Comparison of ENCODE assay signal across 1 cellular context in the genomic region with DNA sequence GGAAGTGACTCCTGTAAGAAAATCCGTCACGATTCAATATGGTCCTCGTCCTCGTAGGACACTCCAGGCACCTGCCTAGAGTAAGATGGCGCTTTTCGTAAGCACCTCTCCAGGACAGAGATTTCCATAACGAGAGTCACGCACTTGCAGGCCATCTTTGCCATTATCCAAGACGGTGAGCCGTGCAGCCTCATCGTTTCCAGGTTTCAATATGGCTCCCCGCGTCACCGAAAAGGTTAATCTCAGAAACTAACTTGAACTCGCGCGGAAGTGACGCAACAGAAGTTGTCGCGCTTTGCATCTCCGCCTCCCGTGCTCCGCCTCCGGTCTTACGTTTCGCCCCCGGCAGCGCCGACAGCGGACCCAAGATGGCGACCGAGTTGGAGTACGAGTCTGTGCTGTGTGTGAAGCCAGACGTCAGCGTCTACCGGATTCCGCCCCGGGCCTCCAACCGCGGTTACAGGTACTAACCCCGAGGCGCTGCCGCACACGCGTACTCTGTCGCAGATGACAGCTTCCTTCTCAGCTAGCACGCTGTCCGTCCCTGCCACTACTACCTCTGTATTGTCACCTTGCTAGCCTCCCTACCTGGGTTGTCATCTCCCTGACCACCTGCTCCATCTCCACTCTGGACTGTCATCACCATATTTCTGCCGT.
TF ChIP-seq lines count a peak whose summit lies in the region.

A gene (plus strand): TSS at position 354 of the 657 bp plus-strand sequence. CDS start 15 bp downstream, at position 369.

TF ChIP-seq in HEK293, 187 proteins besides CTCF, POLR2A, EP300 and RAD21 (continued from another document and continues in another):
- no peak; the same call in 1 of the 2 replicates for TF ChIP-seq ZNF558 (tag by site-specific recombination; IDR thresholded peaks at IDR 0.05)
- no peak for TF ChIP-seq ZNF776 (tag by site-specific recombination; IDR thresholded peaks at IDR 0.05; ENCODE audit: borderline replicate concordance)
- no peak; the same call in 1 of the 2 replicates for TF ChIP-seq RBAK (tag by site-specific recombination; IDR thresholded peaks at IDR 0.05)
- TF ChIP-seq BCL11A (tag by site-specific recombination; IDR thresholded peaks at IDR 0.05; ENCODE audit: low read depth): no peak
- no peak for TF ChIP-seq ZNF221 (tag by site-specific recombination; IDR thresholded peaks at IDR 0.05; ENCODE audit: borderline replicate concordance)
- TF ChIP-seq, protein P1, sequence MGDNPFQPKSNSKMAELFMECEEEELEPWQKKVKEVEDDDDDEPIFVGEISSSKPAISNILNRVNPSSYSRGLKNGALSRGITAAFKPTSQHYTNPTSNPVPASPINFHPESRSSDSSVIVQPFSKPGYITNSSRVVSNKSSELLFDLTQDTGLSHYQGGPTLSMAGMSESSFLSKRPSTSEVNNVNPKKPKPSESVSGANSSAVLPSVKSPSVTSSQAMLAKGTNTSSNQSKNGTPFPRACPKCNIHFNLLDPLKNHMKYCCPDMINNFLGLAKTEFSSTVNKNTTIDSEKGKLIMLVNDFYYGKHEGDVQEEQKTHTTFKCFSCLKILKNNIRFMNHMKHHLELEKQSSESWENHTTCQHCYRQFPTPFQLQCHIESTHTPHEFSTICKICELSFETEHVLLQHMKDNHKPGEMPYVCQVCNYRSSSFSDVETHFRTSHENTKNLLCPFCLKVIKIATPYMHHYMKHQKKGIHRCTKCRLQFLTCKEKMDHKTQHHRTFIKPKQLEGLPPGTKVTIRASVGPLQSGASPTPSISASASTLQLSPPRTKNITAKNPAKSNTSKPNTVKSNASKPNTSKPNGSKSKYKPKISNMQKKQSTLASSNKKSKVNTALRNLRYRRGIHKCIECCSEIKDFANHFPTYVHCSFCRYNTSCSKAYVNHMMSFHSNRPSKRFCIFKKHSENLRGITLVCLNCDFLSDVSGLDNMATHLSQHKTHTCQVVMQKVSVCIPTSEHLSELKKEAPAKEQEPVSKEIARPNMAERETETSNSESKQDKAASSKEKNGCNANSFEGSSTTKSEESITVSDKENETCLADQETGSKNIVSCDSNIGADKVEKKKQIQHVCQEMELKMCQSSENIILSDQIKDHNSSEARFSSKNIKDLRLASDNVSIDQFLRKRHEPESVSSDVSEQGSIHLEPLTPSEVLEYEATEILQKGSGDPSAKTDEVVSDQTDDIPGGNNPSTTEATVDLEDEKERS (tag by site-specific recombination; IDR thresholded peaks at IDR 0.05): no peak
- no peak for TF ChIP-seq ZNF837 (tag by site-specific recombination; IDR thresholded peaks at IDR 0.05)
- no peak for TF ChIP-seq ZNF785 (tag by site-specific recombination; IDR thresholded peaks at IDR 0.05)
- TF ChIP-seq ZNF530 (tag by site-specific recombination; IDR thresholded peaks at IDR 0.05; ENCODE audit: low read depth): no peak
- TF ChIP-seq, protein P2, sequence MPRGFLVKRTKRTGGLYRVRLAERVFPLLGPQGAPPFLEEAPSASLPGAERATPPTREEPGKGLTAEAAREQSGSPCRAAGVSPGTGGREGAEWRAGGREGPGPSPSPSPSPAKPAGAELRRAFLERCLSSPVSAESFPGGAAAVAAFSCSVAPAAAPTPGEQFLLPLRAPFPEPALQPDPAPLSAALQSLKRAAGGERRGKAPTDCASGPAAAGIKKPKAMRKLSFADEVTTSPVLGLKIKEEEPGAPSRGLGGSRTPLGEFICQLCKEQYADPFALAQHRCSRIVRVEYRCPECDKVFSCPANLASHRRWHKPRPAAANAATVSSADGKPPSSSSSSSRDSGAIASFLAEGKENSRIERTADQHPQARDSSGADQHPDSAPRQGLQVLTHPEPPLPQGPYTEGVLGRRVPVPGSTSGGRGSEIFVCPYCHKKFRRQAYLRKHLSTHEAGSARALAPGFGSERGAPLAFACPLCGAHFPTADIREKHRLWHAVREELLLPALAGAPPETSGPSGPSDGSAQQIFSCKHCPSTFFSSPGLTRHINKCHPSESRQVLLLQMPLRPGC (tag by site-specific recombination; IDR thresholded peaks at IDR 0.05): 0 out of 2 replicates have a peak, but pooled peaks have one; percentile 6
- no peak for TF ChIP-seq ZNF658 (tag by site-specific recombination; IDR thresholded peaks at IDR 0.05)
- TF ChIP-seq SETDB1 (IDR thresholded peaks at IDR 0.05; ENCODE audit: insufficient read length, low read length): no peak
- peak; percentile 30; the same call in 1 of the 2 replicates for TF ChIP-seq ZFP37 (tag by site-specific recombination; IDR thresholded peaks at IDR 0.05)
- no peak for TF ChIP-seq ZNF555 (tag by site-specific recombination; conservative IDR thresholded peaks at IDR 0.05)
- peak; percentile 42; the same call in 1 of the 2 replicates for TF ChIP-seq ZBTB8A (tag by site-specific recombination; IDR thresholded peaks at IDR 0.05)
- TF ChIP-seq, protein P3, sequence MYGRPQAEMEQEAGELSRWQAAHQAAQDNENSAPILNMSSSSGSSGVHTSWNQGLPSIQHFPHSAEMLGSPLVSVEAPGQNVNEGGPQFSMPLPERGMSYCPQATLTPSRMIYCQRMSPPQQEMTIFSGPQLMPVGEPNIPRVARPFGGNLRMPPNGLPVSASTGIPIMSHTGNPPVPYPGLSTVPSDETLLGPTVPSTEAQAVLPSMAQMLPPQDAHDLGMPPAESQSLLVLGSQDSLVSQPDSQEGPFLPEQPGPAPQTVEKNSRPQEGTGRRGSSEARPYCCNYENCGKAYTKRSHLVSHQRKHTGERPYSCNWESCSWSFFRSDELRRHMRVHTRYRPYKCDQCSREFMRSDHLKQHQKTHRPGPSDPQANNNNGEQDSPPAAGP (tag by site-specific recombination; IDR thresholded peaks at IDR 0.05): no peak; the same call in 1 of the 2 replicates
- no peak for TF ChIP-seq ZNF23 (tag by site-specific recombination; IDR thresholded peaks at IDR 0.05; ENCODE audit: borderline replicate concordance)
- TF ChIP-seq, protein P4, sequence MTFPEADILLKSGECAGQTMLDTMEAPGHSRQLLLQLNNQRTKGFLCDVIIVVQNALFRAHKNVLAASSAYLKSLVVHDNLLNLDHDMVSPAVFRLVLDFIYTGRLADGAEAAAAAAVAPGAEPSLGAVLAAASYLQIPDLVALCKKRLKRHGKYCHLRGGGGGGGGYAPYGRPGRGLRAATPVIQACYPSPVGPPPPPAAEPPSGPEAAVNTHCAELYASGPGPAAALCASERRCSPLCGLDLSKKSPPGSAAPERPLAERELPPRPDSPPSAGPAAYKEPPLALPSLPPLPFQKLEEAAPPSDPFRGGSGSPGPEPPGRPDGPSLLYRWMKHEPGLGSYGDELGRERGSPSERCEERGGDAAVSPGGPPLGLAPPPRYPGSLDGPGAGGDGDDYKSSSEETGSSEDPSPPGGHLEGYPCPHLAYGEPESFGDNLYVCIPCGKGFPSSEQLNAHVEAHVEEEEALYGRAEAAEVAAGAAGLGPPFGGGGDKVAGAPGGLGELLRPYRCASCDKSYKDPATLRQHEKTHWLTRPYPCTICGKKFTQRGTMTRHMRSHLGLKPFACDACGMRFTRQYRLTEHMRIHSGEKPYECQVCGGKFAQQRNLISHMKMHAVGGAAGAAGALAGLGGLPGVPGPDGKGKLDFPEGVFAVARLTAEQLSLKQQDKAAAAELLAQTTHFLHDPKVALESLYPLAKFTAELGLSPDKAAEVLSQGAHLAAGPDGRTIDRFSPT (tag by site-specific recombination; IDR thresholded peaks at IDR 0.05): no peak
- TF ChIP-seq, protein P5, sequence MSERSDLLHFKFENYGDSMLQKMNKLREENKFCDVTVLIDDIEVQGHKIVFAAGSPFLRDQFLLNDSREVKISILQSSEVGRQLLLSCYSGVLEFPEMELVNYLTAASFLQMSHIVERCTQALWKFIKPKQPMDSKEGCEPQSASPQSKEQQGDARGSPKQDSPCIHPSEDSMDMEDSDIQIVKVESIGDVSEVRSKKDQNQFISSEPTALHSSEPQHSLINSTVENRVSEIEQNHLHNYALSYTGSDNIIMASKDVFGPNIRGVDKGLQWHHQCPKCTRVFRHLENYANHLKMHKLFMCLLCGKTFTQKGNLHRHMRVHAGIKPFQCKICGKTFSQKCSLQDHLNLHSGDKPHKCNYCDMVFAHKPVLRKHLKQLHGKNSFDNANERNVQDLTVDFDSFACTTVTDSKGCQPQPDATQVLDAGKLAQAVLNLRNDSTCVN (tag by site-specific recombination; optimal IDR thresholded peaks at IDR 0.05): peak; percentile 77
- TF ChIP-seq, protein P6, sequence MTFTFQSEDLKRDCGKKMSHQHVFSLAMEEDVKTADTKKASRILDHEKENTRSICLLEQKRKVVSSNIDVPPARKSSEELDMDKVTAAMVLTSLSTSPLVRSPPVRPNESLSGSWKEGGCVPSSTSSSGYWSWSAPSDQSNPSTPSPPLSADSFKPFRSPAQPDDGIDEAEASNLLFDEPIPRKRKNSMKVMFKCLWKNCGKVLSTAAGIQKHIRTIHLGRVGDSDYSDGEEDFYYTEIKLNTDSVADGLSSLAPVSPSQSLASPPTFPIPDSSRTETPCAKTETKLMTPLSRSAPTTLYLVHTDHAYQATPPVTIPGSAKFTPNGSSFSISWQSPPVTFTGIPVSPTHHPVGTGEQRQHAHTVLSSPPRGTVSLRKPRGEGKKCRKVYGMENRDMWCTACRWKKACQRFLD (tag by site-specific recombination; IDR thresholded peaks at IDR 0.05): no peak
- TF ChIP-seq ZSCAN30 (tag by site-specific recombination; IDR thresholded peaks at IDR 0.05): no peak
- TF ChIP-seq ZNF677 (tag by site-specific recombination; IDR thresholded peaks at IDR 0.05): no peak
- TF ChIP-seq, protein P7, sequence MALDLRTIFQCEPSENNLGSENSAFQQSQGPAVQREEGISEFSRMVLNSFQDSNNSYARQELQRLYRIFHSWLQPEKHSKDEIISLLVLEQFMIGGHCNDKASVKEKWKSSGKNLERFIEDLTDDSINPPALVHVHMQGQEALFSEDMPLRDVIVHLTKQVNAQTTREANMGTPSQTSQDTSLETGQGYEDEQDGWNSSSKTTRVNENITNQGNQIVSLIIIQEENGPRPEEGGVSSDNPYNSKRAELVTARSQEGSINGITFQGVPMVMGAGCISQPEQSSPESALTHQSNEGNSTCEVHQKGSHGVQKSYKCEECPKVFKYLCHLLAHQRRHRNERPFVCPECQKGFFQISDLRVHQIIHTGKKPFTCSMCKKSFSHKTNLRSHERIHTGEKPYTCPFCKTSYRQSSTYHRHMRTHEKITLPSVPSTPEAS (tag by site-specific recombination; IDR thresholded peaks at IDR 0.05): no peak; the same call in 1 of the 2 replicates
- no peak for TF ChIP-seq ZNF174 (tag by site-specific recombination; IDR thresholded peaks at IDR 0.05)
- TF ChIP-seq ZNF670 (tag by site-specific recombination; IDR thresholded peaks at IDR 0.05; ENCODE audit: low read depth): no peak
- peak; percentile 72 for TF ChIP-seq GLIS1 (tag by site-specific recombination; IDR thresholded peaks at IDR 0.05)
- TF ChIP-seq, protein P8, sequence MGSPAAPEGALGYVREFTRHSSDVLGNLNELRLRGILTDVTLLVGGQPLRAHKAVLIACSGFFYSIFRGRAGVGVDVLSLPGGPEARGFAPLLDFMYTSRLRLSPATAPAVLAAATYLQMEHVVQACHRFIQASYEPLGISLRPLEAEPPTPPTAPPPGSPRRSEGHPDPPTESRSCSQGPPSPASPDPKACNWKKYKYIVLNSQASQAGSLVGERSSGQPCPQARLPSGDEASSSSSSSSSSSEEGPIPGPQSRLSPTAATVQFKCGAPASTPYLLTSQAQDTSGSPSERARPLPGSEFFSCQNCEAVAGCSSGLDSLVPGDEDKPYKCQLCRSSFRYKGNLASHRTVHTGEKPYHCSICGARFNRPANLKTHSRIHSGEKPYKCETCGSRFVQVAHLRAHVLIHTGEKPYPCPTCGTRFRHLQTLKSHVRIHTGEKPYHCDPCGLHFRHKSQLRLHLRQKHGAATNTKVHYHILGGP (tag by site-specific recombination; IDR thresholded peaks at IDR 0.05): no peak
- TF ChIP-seq, protein P9, sequence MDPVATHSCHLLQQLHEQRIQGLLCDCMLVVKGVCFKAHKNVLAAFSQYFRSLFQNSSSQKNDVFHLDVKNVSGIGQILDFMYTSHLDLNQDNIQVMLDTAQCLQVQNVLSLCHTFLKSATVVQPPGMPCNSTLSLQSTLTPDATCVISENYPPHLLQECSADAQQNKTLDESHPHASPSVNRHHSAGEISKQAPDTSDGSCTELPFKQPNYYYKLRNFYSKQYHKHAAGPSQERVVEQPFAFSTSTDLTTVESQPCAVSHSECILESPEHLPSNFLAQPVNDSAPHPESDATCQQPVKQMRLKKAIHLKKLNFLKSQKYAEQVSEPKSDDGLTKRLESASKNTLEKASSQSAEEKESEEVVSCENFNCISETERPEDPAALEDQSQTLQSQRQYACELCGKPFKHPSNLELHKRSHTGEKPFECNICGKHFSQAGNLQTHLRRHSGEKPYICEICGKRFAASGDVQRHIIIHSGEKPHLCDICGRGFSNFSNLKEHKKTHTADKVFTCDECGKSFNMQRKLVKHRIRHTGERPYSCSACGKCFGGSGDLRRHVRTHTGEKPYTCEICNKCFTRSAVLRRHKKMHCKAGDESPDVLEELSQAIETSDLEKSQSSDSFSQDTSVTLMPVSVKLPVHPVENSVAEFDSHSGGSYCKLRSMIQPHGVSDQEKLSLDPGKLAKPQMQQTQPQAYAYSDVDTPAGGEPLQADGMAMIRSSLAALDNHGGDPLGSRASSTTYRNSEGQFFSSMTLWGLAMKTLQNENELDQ (tag by site-specific recombination; IDR thresholded peaks at IDR 0.05; ENCODE audit: low read depth): no peak
- TF ChIP-seq, protein P10, sequence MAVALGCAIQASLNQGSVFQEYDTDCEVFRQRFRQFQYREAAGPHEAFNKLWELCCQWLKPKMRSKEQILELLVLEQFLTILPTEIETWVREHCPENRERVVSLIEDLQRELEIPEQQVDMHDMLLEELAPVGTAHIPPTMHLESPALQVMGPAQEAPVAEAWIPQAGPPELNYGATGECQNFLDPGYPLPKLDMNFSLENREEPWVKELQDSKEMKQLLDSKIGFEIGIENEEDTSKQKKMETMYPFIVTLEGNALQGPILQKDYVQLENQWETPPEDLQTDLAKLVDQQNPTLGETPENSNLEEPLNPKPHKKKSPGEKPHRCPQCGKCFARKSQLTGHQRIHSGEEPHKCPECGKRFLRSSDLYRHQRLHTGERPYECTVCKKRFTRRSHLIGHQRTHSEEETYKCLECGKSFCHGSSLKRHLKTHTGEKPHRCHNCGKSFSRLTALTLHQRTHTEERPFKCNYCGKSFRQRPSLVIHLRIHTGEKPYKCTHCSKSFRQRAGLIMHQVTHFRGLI (tag by site-specific recombination; IDR thresholded peaks at IDR 0.05): no peak
- no peak for TF ChIP-seq ZNF544 (tag by site-specific recombination; IDR thresholded peaks at IDR 0.05)
- TF ChIP-seq, protein P11, sequence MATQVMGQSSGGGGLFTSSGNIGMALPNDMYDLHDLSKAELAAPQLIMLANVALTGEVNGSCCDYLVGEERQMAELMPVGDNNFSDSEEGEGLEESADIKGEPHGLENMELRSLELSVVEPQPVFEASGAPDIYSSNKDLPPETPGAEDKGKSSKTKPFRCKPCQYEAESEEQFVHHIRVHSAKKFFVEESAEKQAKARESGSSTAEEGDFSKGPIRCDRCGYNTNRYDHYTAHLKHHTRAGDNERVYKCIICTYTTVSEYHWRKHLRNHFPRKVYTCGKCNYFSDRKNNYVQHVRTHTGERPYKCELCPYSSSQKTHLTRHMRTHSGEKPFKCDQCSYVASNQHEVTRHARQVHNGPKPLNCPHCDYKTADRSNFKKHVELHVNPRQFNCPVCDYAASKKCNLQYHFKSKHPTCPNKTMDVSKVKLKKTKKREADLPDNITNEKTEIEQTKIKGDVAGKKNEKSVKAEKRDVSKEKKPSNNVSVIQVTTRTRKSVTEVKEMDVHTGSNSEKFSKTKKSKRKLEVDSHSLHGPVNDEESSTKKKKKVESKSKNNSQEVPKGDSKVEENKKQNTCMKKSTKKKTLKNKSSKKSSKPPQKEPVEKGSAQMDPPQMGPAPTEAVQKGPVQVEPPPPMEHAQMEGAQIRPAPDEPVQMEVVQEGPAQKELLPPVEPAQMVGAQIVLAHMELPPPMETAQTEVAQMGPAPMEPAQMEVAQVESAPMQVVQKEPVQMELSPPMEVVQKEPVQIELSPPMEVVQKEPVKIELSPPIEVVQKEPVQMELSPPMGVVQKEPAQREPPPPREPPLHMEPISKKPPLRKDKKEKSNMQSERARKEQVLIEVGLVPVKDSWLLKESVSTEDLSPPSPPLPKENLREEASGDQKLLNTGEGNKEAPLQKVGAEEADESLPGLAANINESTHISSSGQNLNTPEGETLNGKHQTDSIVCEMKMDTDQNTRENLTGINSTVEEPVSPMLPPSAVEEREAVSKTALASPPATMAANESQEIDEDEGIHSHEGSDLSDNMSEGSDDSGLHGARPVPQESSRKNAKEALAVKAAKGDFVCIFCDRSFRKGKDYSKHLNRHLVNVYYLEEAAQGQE (tag by site-specific recombination; IDR thresholded peaks at IDR 0.05): no peak
